1 cellular context compared by ENCODE assay signal in the genomic region with DNA sequence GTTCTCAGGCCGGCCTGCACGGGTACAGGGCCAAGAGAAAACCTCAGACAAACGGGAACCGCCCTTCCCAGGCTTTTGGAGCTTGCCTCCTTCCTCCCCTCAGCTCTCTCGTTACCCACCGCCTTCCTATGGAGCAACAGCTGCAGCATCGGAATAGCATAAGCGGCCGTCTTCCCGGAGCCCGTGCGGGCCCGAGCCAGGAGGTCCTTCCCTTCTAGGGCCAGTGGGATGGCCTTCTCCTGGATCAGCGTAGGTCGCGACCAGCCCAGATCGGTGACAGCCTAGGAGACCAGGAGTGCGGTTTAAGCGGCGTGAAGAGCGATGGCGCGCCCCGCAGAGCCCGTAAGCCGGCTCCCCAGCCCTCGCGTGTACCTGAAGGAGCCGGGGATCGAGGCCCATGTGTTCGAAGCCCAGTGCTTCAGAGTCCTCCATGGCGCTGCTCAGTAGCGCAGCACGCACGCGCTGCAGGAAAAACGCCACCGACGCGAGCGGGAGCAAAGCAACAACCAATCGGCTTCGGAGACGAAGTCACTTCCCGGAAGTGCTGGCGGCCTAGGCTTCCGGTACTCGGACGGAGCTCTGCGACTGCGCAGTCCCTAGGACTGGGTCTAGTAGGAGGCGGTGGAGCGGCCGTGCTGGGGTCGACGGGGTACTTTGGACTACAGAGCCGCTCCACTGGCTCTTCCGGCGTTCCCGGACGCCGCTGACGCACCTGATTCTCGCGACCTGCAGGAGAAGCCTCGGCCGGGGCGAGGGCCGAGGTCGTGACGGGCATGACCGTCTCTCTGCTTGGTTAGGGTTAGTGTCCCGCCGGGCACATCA.
TF ChIP-seq lines count a peak whose summit lies in the region.

A gene with protein sequence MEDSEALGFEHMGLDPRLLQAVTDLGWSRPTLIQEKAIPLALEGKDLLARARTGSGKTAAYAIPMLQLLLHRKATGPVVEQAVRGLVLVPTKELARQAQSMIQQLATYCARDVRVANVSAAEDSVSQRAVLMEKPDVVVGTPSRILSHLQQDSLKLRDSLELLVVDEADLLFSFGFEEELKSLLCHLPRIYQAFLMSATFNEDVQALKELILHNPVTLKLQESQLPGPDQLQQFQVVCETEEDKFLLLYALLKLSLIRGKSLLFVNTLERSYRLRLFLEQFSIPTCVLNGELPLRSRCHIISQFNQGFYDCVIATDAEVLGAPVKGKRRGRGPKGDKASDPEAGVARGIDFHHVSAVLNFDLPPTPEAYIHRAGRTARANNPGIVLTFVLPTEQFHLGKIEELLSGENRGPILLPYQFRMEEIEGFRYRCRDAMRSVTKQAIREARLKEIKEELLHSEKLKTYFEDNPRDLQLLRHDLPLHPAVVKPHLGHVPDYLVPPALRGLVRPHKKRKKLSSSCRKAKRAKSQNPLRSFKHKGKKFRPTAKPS (minus strand): TSS at position 445 of the 822 bp plus-strand sequence. CDS start 13 bp downstream, at position 432.

TF ChIP-seq in K562, 482 proteins besides CTCF, POLR2A, EP300 and RAD21 (continues in another document):
- TF ChIP-seq, protein P1, sequence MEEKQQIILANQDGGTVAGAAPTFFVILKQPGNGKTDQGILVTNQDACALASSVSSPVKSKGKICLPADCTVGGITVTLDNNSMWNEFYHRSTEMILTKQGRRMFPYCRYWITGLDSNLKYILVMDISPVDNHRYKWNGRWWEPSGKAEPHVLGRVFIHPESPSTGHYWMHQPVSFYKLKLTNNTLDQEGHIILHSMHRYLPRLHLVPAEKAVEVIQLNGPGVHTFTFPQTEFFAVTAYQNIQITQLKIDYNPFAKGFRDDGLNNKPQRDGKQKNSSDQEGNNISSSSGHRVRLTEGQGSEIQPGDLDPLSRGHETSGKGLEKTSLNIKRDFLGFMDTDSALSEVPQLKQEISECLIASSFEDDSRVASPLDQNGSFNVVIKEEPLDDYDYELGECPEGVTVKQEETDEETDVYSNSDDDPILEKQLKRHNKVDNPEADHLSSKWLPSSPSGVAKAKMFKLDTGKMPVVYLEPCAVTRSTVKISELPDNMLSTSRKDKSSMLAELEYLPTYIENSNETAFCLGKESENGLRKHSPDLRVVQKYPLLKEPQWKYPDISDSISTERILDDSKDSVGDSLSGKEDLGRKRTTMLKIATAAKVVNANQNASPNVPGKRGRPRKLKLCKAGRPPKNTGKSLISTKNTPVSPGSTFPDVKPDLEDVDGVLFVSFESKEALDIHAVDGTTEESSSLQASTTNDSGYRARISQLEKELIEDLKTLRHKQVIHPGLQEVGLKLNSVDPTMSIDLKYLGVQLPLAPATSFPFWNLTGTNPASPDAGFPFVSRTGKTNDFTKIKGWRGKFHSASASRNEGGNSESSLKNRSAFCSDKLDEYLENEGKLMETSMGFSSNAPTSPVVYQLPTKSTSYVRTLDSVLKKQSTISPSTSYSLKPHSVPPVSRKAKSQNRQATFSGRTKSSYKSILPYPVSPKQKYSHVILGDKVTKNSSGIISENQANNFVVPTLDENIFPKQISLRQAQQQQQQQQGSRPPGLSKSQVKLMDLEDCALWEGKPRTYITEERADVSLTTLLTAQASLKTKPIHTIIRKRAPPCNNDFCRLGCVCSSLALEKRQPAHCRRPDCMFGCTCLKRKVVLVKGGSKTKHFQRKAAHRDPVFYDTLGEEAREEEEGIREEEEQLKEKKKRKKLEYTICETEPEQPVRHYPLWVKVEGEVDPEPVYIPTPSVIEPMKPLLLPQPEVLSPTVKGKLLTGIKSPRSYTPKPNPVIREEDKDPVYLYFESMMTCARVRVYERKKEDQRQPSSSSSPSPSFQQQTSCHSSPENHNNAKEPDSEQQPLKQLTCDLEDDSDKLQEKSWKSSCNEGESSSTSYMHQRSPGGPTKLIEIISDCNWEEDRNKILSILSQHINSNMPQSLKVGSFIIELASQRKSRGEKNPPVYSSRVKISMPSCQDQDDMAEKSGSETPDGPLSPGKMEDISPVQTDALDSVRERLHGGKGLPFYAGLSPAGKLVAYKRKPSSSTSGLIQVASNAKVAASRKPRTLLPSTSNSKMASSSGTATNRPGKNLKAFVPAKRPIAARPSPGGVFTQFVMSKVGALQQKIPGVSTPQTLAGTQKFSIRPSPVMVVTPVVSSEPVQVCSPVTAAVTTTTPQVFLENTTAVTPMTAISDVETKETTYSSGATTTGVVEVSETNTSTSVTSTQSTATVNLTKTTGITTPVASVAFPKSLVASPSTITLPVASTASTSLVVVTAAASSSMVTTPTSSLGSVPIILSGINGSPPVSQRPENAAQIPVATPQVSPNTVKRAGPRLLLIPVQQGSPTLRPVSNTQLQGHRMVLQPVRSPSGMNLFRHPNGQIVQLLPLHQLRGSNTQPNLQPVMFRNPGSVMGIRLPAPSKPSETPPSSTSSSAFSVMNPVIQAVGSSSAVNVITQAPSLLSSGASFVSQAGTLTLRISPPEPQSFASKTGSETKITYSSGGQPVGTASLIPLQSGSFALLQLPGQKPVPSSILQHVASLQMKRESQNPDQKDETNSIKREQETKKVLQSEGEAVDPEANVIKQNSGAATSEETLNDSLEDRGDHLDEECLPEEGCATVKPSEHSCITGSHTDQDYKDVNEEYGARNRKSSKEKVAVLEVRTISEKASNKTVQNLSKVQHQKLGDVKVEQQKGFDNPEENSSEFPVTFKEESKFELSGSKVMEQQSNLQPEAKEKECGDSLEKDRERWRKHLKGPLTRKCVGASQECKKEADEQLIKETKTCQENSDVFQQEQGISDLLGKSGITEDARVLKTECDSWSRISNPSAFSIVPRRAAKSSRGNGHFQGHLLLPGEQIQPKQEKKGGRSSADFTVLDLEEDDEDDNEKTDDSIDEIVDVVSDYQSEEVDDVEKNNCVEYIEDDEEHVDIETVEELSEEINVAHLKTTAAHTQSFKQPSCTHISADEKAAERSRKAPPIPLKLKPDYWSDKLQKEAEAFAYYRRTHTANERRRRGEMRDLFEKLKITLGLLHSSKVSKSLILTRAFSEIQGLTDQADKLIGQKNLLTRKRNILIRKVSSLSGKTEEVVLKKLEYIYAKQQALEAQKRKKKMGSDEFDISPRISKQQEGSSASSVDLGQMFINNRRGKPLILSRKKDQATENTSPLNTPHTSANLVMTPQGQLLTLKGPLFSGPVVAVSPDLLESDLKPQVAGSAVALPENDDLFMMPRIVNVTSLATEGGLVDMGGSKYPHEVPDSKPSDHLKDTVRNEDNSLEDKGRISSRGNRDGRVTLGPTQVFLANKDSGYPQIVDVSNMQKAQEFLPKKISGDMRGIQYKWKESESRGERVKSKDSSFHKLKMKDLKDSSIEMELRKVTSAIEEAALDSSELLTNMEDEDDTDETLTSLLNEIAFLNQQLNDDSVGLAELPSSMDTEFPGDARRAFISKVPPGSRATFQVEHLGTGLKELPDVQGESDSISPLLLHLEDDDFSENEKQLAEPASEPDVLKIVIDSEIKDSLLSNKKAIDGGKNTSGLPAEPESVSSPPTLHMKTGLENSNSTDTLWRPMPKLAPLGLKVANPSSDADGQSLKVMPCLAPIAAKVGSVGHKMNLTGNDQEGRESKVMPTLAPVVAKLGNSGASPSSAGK (IDR thresholded peaks at IDR 0.05), result peak; percentile 98
- TF ChIP-seq MAFK (IDR thresholded peaks at IDR 0.05; ENCODE audit: low read length) (no peak), KAT7 (CRISPR knock-in tag; IDR thresholded peaks at IDR 0.05; ENCODE audit: borderline replicate concordance) (peak; percentile 85; the same call in 1 of the 2 replicates), PCBP1 (IDR thresholded peaks at IDR 0.05; ENCODE audit: low read depth, low read length, poor library complexity, severe bottlenecking) (peak; percentile 58), FOXK2 (conservative IDR thresholded peaks at IDR 0.05 in 1 of 2, IDR thresholded peaks at IDR 0.05 in 1 of 2; ENCODE audit: low read depth in 2 of 2) (peak; percentile 84 to 89; a peak in 2 of 4 replicates), KHSRP (IDR thresholded peaks at IDR 0.05) (no peak), PHF8 (IDR thresholded peaks at IDR 0.05; ENCODE audit: borderline replicate concordance, low read length) (peak; percentile 94), NFYB (IDR thresholded peaks at IDR 0.05; ENCODE audit: extremely low read depth, insufficient read length) (peak; percentile 13), ZNF431 (CRISPR knock-in tag; IDR thresholded peaks at IDR 0.05) (peak; percentile 58; the same call in 1 of the 2 replicates), DDX20 (tag; IDR thresholded peaks at IDR 0.05; ENCODE audit: low read depth) (no peak), ETV5 (CRISPR knock-in tag; IDR thresholded peaks at IDR 0.05; ENCODE audit: low read depth) (peak; percentile 61; the same call in 1 of the 2 replicates), NFRKB (IDR thresholded peaks at IDR 0.05; ENCODE audit: low read depth) (peak; percentile 65), ZBTB17 (CRISPR knock-in tag; IDR thresholded peaks at IDR 0.05) (peak; percentile 35; the same call in 1 of the 2 replicates), ZNF668 (CRISPR knock-in tag; IDR thresholded peaks at IDR 0.05) (no peak), NONO (IDR thresholded peaks at IDR 0.05; ENCODE audit: low read depth in 2 of 2, low read length in 1 of 2) (no peak), ZNF124 (CRISPR knock-in tag; IDR thresholded peaks at IDR 0.05) (no peak), MEIS2 (IDR thresholded peaks at IDR 0.05; ENCODE audit: partially characterized antibody) (peak; percentile 69), CEBPG (CRISPR knock-in tag; IDR thresholded peaks at IDR 0.05) (no peak; the same call in 1 of the 2 replicates), CEBPG (tag; conservative IDR thresholded peaks at IDR 0.05 in 1 of 2, IDR thresholded peaks at IDR 0.05 in 1 of 2) (0 out of 4 replicates have a peak, but pooled peaks of 1 of the 2 experiments have one; percentile 8), WHSC1 (IDR thresholded peaks at IDR 0.05; ENCODE audit: low read length) (no peak), MYBL2 (IDR thresholded peaks at IDR 0.05; ENCODE audit: low read depth) (no peak), MYBL2 (CRISPR knock-in tag; IDR thresholded peaks at IDR 0.05; ENCODE audit: borderline replicate concordance) (no peak), MEF2A (IDR thresholded peaks at IDR 0.05; ENCODE audit: control insufficient read depth, low read depth, low read length) (no peak), GTF2F1 (IDR thresholded peaks at IDR 0.05; ENCODE audit: low read depth, low read length) (0 out of 2 replicates have a peak, but pooled peaks have one; percentile 20), PRMT5 (CRISPR knock-in tag; IDR thresholded peaks at IDR 0.05) (no peak), MBD2 (IDR thresholded peaks at IDR 0.05; ENCODE audit: borderline replicate concordance, low read depth) (peak; percentile 84; the same call in 1 of the 2 replicates), SP1 (CRISPR knock-in tag; IDR thresholded peaks at IDR 0.05) (peak; percentile 60)
- TF ChIP-seq, protein P2, sequence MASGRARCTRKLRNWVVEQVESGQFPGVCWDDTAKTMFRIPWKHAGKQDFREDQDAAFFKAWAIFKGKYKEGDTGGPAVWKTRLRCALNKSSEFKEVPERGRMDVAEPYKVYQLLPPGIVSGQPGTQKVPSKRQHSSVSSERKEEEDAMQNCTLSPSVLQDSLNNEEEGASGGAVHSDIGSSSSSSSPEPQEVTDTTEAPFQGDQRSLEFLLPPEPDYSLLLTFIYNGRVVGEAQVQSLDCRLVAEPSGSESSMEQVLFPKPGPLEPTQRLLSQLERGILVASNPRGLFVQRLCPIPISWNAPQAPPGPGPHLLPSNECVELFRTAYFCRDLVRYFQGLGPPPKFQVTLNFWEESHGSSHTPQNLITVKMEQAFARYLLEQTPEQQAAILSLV (tag; IDR thresholded peaks at IDR 0.05), result no peak
- TF ChIP-seq, protein P3, sequence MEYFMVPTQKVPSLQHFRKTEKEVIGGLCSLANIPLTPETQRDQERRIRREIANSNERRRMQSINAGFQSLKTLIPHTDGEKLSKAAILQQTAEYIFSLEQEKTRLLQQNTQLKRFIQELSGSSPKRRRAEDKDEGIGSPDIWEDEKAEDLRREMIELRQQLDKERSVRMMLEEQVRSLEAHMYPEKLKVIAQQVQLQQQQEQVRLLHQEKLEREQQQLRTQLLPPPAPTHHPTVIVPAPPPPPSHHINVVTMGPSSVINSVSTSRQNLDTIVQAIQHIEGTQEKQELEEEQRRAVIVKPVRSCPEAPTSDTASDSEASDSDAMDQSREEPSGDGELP (CRISPR knock-in tag; IDR thresholded peaks at IDR 0.05; ENCODE audit: borderline replicate concordance), result peak; percentile 80
- TF ChIP-seq, protein P4, sequence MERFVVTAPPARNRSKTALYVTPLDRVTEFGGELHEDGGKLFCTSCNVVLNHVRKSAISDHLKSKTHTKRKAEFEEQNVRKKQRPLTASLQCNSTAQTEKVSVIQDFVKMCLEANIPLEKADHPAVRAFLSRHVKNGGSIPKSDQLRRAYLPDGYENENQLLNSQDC (CRISPR knock-in tag; IDR thresholded peaks at IDR 0.05), result peak; percentile 48; the same call in 1 of the 2 replicates
- TF ChIP-seq, protein P5, sequence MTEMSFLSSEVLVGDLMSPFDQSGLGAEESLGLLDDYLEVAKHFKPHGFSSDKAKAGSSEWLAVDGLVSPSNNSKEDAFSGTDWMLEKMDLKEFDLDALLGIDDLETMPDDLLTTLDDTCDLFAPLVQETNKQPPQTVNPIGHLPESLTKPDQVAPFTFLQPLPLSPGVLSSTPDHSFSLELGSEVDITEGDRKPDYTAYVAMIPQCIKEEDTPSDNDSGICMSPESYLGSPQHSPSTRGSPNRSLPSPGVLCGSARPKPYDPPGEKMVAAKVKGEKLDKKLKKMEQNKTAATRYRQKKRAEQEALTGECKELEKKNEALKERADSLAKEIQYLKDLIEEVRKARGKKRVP (CRISPR knock-in tag; IDR thresholded peaks at IDR 0.05), result 0 out of 2 replicates have a peak, but pooled peaks have one; percentile 9
- TF ChIP-seq, protein P6, sequence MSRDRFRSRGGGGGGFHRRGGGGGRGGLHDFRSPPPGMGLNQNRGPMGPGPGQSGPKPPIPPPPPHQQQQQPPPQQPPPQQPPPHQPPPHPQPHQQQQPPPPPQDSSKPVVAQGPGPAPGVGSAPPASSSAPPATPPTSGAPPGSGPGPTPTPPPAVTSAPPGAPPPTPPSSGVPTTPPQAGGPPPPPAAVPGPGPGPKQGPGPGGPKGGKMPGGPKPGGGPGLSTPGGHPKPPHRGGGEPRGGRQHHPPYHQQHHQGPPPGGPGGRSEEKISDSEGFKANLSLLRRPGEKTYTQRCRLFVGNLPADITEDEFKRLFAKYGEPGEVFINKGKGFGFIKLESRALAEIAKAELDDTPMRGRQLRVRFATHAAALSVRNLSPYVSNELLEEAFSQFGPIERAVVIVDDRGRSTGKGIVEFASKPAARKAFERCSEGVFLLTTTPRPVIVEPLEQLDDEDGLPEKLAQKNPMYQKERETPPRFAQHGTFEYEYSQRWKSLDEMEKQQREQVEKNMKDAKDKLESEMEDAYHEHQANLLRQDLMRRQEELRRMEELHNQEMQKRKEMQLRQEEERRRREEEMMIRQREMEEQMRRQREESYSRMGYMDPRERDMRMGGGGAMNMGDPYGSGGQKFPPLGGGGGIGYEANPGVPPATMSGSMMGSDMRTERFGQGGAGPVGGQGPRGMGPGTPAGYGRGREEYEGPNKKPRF (IDR thresholded peaks at IDR 0.05; ENCODE audit: low read depth, low read length), result no peak
- TF ChIP-seq, protein P7, sequence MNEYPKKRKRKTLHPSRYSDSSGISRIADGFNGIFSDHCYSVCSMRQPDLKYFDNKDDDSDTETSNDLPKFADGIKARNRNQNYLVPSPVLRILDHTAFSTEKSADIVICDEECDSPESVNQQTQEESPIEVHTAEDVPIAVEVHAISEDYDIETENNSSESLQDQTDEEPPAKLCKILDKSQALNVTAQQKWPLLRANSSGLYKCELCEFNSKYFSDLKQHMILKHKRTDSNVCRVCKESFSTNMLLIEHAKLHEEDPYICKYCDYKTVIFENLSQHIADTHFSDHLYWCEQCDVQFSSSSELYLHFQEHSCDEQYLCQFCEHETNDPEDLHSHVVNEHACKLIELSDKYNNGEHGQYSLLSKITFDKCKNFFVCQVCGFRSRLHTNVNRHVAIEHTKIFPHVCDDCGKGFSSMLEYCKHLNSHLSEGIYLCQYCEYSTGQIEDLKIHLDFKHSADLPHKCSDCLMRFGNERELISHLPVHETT (CRISPR knock-in tag; conservative IDR thresholded peaks at IDR 0.05 in 1 of 2, IDR thresholded peaks at IDR 0.05 in 1 of 2), result peak in 1 of 2 experiments; percentile 27; a peak in 1 of 4 replicates
